In genomic region chr19:5789886-5790572, GRCh38 we compare ENCODE assay signal across 8 cellular contexts. TPM values are rescaled to one million over a fixed set of nuclear protein-coding genes. Genes with fewer than 3 reads are reported as not detected.
A peak's percentile ranks its signal among the peaks of the same experiment; 100 is the strongest.
DNase-seq lines count a peak whose midpoint lies in the region; ATAC-seq, FAIRE-seq and TF ChIP-seq lines count a peak whose summit lies in the region.

No MANE protein-coding gene starts in this region.

- H3K27ac ChIP-seq in GM23248 (no peak overlapping the region), foreskin keratinocyte (peak overlapping the region; percentile 30), gastrocnemius medialis (peak overlapping the region; percentile 96 to 99 (median 98))

- H3K4me1 ChIP-seq in GM23248 (ENCODE audit: insufficient read depth) (no peaks in the 10 kb centered on the region), foreskin keratinocyte (no peaks in the 10 kb centered on the region), gastrocnemius medialis (peaks cover 7 to 8% of the 10 kb centered on the region in 2 donors)

- H3F3A ChIP-seq in GM23248 (ENCODE audit: insufficient read depth) = no peaks in the 10 kb centered on the region

- TF ChIP-seq CTCF in WI38 (IDR thresholded peaks at IDR 0.05; ENCODE audit: low read depth, low read length) = no peak
- TF ChIP-seq CTCF in foreskin keratinocyte (conservative IDR thresholded peaks at IDR 0.05) = no peak
- no peak for TF ChIP-seq CTCF in gastrocnemius medialis (IDR thresholded peaks at IDR 0.05 in 4 of 5, conservative IDR thresholded peaks at IDR 0.05 in 1 of 5)

- peak; percentile 37 for ATAC-seq in foreskin keratinocyte
- no peak for ATAC-seq in gastrocnemius medialis

- no peak overlapping the region; the same call in 1 of the 2 replicates for H2AFZ ChIP-seq in GM23248

- no peak for TF ChIP-seq POLR2A in gastrocnemius medialis (IDR thresholded peaks at IDR 0.05)

- H3K9me3 ChIP-seq in GM23248 (ENCODE audit: low read depth) = no peaks in the 10 kb centered on the region
- no peaks in the 10 kb centered on the region for H3K9me3 ChIP-seq in gastrocnemius medialis

- no peaks in the 10 kb centered on the region for H4K20me1 ChIP-seq in GM23248 (ENCODE audit: insufficient read depth)

- H3K4me2 ChIP-seq in GM23248 (ENCODE audit: unreplicated experiment) = peak overlapping the region; percentile 94

- in situ Hi-C loops in GM23248 (cut with MboI) = no loop called here
- in situ Hi-C loops in gastrocnemius medialis (cut with MboI; ENCODE audit: low sequenced_read_pairs in 4 of 4) = no loop called here

- H3K9ac ChIP-seq in GM23248 = peak overlapping the region; percentile 94

- intact Hi-C loops in gastrocnemius medialis (cut with DNase I; ENCODE audit: low total_unique reads) = loop anchor here (1.0 to 5.0 kb wide), 5 partner anchors 70 to 1447 kb away; partner anchors contain the start of genes CATSPERD, LONP1, MPND and RANBP3

- H3K27me3 ChIP-seq in GM23248 (replicated peaks; ENCODE audit: insufficient read depth) (no peaks in the 10 kb centered on the region), foreskin keratinocyte (no peaks in the 10 kb centered on the region), gastrocnemius medialis (peaks cover 0 to 4% (median 0%) of the 10 kb centered on the region in 3 donors)

- H3K79me2 ChIP-seq in GM23248 (ENCODE audit: insufficient read depth) = peaks cover 15% of the 10 kb centered on the region

- whole genome bisulfite sequencing in GM23248 (ENCODE audit: low coverage in 1 of 2, low lambda C conversion rate in 2 of 2, missing lambda C conversion rate in 2 of 2), 2 experiments = 66 to 68% methylated on average over 27 of the region's 27 CpGs

- H3K9me2 ChIP-seq in GM23248 (ENCODE audit: insufficient read depth) = no peaks in the 10 kb centered on the region

- H3K4me3 ChIP-seq in GM23248 (peak overlapping the region; percentile 88), WI38 (ENCODE audit: low read depth, low read length) (peak overlapping the region; percentile 87), gastrocnemius medialis (peak overlapping the region; percentile 78 to 94 (median 86))

- DNase-seq in GM23248 = no peak
- DNase-seq in foreskin keratinocyte = peak; percentile 68 to 81
- DNase-seq in gastrocnemius medialis = no peak
- DNase-seq in DMS153 treated with DMSO at 0.1 percent for 48 hours (lab: John Stamatoyannopoulos, UW; ENCODE audit: unreplicated experiment) = no peak
- DNase-seq in stimulated activated CD4-positive, alpha-beta T cell treated with anti-CD3 and anti-CD28 coated beads, Interleukin-2, amount 100 ng/mL, for 48 hours = no peak
- DNase-seq in RCC 7860 (ENCODE audit: low spot score) = no peak
- no peak for DNase-seq in amniotic stem cell (lab: John Stamatoyannopoulos, UW)

- no peak for FAIRE-seq in RCC 7860 (lab: Jason Lieb, UNC)

- H3K36me3 ChIP-seq in GM23248 (ENCODE audit: low read depth) (peaks cover 6% of the 10 kb centered on the region; the same call in 1 of the 2 replicates), gastrocnemius medialis (peaks cover 7 to 49% of the 10 kb centered on the region in 2 donors)

RNA-seq across cellular contexts. Expression of gene DUS3L, which starts 0.9 kb away (rescaled TPM):
- 18.6 and 18.8 TPM in 2 replicates for total RNA-seq in GM23248 (2014; rRNA removed; shearing (Covaris generic))
- 15.6 and 17.1 TPM in 2 replicates for polyA plus RNA-seq in GM23248 (2016; fragmentation: Nextera tagmentation; extraction: Ambion mirVana)
- 27.7 and 31.8 TPM in 2 replicates for total RNA-seq in foreskin keratinocyte
- polyA plus RNA-seq in foreskin keratinocyte = 28.7 and 31.8 TPM in 2 replicates
- 10 to 100 TPM; 19.5 to 45.9 (median 25.0) TPM for total RNA-seq in gastrocnemius medialis

RNA-seq across cellular contexts. Expression of gene PRR22, which starts 5.5 kb away (rescaled TPM):
- 0.25 TPM in 1 of 2 replicates, not detected in the other for total RNA-seq in GM23248 (2014; rRNA removed; shearing (Covaris generic))
- polyA plus RNA-seq in GM23248 (2016; fragmentation: Nextera tagmentation; extraction: Ambion mirVana) = 0.14 and 0.19 TPM in 2 replicates
- total RNA-seq in foreskin keratinocyte = 2.0 and 2.2 TPM in 2 replicates
- 3.5 and 3.9 TPM in 2 replicates for polyA plus RNA-seq in foreskin keratinocyte
- 1 to 10 TPM in 1 of 4 donors, under 1 TPM in 1, not detected in 2; 0.24 to 1.0 TPM for total RNA-seq in gastrocnemius medialis

RNA-seq across cellular contexts. Expression of gene NRTN, which starts 14.8 kb away (rescaled TPM):
- not detected in 2 replicates for total RNA-seq in GM23248 (2014; rRNA removed; shearing (Covaris generic))
- not detected in 2 replicates for polyA plus RNA-seq in GM23248 (2016; fragmentation: Nextera tagmentation; extraction: Ambion mirVana)
- total RNA-seq in foreskin keratinocyte = 0.10 and 0.14 TPM in 2 replicates
- polyA plus RNA-seq in foreskin keratinocyte = 0.07 and 0.11 TPM in 2 replicates
- not detected for total RNA-seq in gastrocnemius medialis

RNA-seq across cellular contexts. Expression of gene FUT6, which starts 49.5 kb away (rescaled TPM):
- total RNA-seq in GM23248 (2014; rRNA removed; shearing (Covaris generic)) = not detected in 2 replicates
- polyA plus RNA-seq in GM23248 (2016; fragmentation: Nextera tagmentation; extraction: Ambion mirVana) = not detected in 2 replicates
- not detected in 2 replicates for total RNA-seq in foreskin keratinocyte
- not detected in 2 replicates for polyA plus RNA-seq in foreskin keratinocyte
- total RNA-seq in gastrocnemius medialis = under 1 TPM in 1 of 4 donors, not detected in 3; 0.29 TPM

Comparison
In these comparisons a context has a peak if more than half of its experiments do, and no peak if none do; other contexts are left out.
1. DNase-seq: peak in foreskin keratinocyte (2 of 2); none in GM23248 (single experiment), gastrocnemius medialis (0 of 2), DMS153 treated with DMSO at 0.1 percent for 48 hours (single experiment), stimulated activated CD4-positive, alpha-beta T cell treated with anti-CD3 and anti-CD28 coated beads, Interleukin-2, amount 100 ng/mL, for 48 hours (0 of 2), RCC 7860 (single experiment) and amniotic stem cell (single experiment).
2. Peak in every context shown above with its lines, with median percentiles within 50 percentile points of each other: H3K4me3 ChIP-seq.